1 cellular context compared by ENCODE assay signal in genomic region chr6:147774856-147775255, GRCh38.
TF ChIP-seq lines count a peak whose summit lies in the region.

No MANE protein-coding gene starts in this region.

TF ChIP-seq in HepG2, 621 proteins besides CTCF, POLR2A, EP300 and RAD21 (continued from another document):
- TF ChIP-seq CBX5 (CRISPR knock-in tag; IDR thresholded peaks at IDR 0.05; ENCODE audit: borderline replicate concordance), result no peak
- TF ChIP-seq ZNF263 (CRISPR knock-in tag; IDR thresholded peaks at IDR 0.05), result no peak
- TF ChIP-seq ZNF10 (CRISPR knock-in tag; IDR thresholded peaks at IDR 0.05; ENCODE audit: borderline replicate concordance, low read depth), result no peak
- no peak for TF ChIP-seq KLF11 (CRISPR knock-in tag; IDR thresholded peaks at IDR 0.05)
- 0 out of 2 replicates have a peak, but pooled peaks have one; percentile 8 for TF ChIP-seq STAG1 (CRISPR knock-in tag; IDR thresholded peaks at IDR 0.05)
- no peak for TF ChIP-seq XRCC5 (optimal IDR thresholded peaks at IDR 0.05; ENCODE audit: low read length)
